ENCODE assay signal across 1 cellular context in genomic region chr12:124992874-124993567, GRCh38.
TF ChIP-seq lines count a peak whose summit lies in the region.

No MANE protein-coding gene starts in this region.

TF ChIP-seq in H1, 55 proteins besides CTCF, POLR2A, EP300 and RAD21 (continued from another document):
- TF ChIP-seq TBP (IDR thresholded peaks at IDR 0.05; ENCODE audit: low read depth, low read length) (0 out of 2 replicates have a peak, but pooled peaks have one; percentile 44), TAF7 (optimal IDR thresholded peaks at IDR 0.05; ENCODE audit: borderline replicate concordance, low read depth, low read length) (no peak), TAF1 (IDR thresholded peaks at IDR 0.05; ENCODE audit: low read depth, low read length) (peak; percentile 47; the same call in 1 of the 2 replicates), MAX (IDR thresholded peaks at IDR 0.05) (peak; percentile 49; the same call in 1 of the 2 replicates), E2F6 (IDR thresholded peaks at IDR 0.05) (peak; percentile 91), RBBP5 (IDR thresholded peaks at IDR 0.05; ENCODE audit: borderline replicate concordance, low read depth, low read length) (no peak), ASH2L (IDR thresholded peaks at IDR 0.05; ENCODE audit: low read length) (peak; percentile 71), TEAD4 (IDR thresholded peaks at IDR 0.05; ENCODE audit: low read depth, low read length) (0 out of 2 replicates have a peak, but pooled peaks have one; percentile 6), KDM1A (IDR thresholded peaks at IDR 0.05; ENCODE audit: borderline replicate concordance, low read length) (0 out of 2 replicates have a peak, but pooled peaks have one; percentile 35), SUZ12 (IDR thresholded peaks at IDR 0.05; ENCODE audit: low read length) (no peak), SP1 (IDR thresholded peaks at IDR 0.05; ENCODE audit: low read depth, low read length) (peak; percentile 3; the same call in 1 of the 2 replicates), HDAC2 (IDR thresholded peaks at IDR 0.05; ENCODE audit: borderline replicate concordance in 1 of 2, low read depth in 2 of 2, low read length in 2 of 2) (peak in 1 of 2 experiments; percentile 48; a peak in 1 of 4 replicates), ZNF274 (IDR thresholded peaks at IDR 0.05; ENCODE audit: borderline replicate concordance, extremely low read depth, low read length) (no peak), CBX5 (IDR thresholded peaks at IDR 0.05; ENCODE audit: low read depth, low read length) (no peak), CHD2 (IDR thresholded peaks at IDR 0.05; ENCODE audit: low read length) (no peak), YY1 (IDR thresholded peaks at IDR 0.05; ENCODE audit: low read depth, low read length) (peak; percentile 83), CBX8 (IDR thresholded peaks at IDR 0.05; ENCODE audit: borderline replicate concordance, low read depth, low read length) (no peak), EZH2 (IDR thresholded peaks at IDR 0.05; ENCODE audit: low read depth, low read length, severe bottlenecking) (peak; percentile 42), SAP30 (IDR thresholded peaks at IDR 0.05; ENCODE audit: insufficient read depth, insufficient replicate concordance, low read length) (no peak), CREB1 (IDR thresholded peaks at IDR 0.05) (peak; percentile 30; the same call in 1 of the 2 replicates)
- TF ChIP-seq, protein P1, sequence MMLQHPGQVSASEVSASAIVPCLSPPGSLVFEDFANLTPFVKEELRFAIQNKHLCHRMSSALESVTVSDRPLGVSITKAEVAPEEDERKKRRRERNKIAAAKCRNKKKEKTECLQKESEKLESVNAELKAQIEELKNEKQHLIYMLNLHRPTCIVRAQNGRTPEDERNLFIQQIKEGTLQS (IDR thresholded peaks at IDR 0.05; ENCODE audit: insufficient read depth, low read depth, low read length) = no peak
